ENCODE assay signal across 9 cellular contexts in the genomic region with DNA sequence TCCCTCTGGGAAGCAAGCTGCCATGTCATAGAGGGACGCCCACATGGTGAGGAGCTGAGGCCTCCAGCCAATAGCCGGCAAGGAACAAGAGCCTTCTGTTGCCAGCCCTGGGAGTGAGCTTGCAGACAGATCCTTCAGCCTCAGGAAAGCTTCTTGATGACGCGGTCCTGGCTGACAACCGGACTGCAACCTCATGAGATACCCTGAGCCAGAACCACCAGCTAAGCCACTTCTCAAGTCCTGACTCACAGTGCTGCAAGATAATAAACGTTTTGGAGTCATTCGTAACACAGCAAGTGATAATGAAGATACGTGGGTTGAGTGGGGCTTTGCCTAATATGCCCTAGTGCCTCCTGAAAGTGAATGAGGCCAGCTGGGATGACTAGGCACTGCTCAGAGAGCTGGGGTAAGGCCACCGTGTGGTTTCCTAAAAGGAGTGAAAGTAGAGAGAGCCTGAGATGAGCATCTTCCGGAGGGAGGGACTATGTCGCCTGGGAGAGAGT. TPM values are rescaled to one million over a fixed set of nuclear protein-coding genes. Genes with fewer than 3 reads are reported as not detected.
DNase-seq lines count a peak whose midpoint lies in the region; ATAC-seq and TF ChIP-seq lines count a peak whose summit lies in the region.
"Had no signal": no experiment of that assay in that cellular context is flagged by ENCODE, and none has a peak within 500 bp of the region (broad histone marks: within the 10 kb centered on the region; RNA-seq: fewer than 3 reads in every experiment).

No MANE protein-coding gene starts in this region.

- no peak overlapping the region for H3K4me3 ChIP-seq in cardiac muscle cell
- H3K4me3 ChIP-seq in retinal pigment epithelial cell (ENCODE audit: low read length), result no peak overlapping the region
- H3K4me3 ChIP-seq in Caco-2 (ENCODE audit: low read depth, low read length), result no peak overlapping the region
- H3K4me3 ChIP-seq: SK-N-MC had no signal

- H3K4me1 ChIP-seq in cardiac muscle cell (ENCODE audit: low read depth) (peaks cover 29% of the 10 kb centered on the region), Caco-2 (peaks cover 8% of the 10 kb centered on the region)

- H3K27ac ChIP-seq in cardiac muscle cell, result peak overlapping the region; percentile 89
- H3K27ac ChIP-seq: SK-N-MC had no signal

- CTCF ChIA-PET in activated naive CD4-positive, alpha-beta T cell treated with anti-CD3 and anti-CD28 coated beads, Interleukin-2, amount 10 ng/mL, durations not matched to agents 7 days and 5 days (lab: Charles Lee), result no interaction called here
- CTCF ChIA-PET in Caco-2 (lab: Charles Lee), result no interaction called here

- peaks cover 26% of the 10 kb centered on the region for H3K27me3 Mint-ChIP-seq in activated naive CD4-positive, alpha-beta T cell treated with anti-CD3 and anti-CD28 coated beads, Interleukin-2, amount 10 ng/mL, durations not matched to agents 7 days and 5 days
- H3K27me3 Mint-ChIP-seq in Caco-2 (ENCODE audit: insufficient read depth, unreplicated experiment), result no peaks in the 10 kb centered on the region

- H3K9me3 ChIP-seq in cardiac muscle cell (ENCODE audit: low read depth) (no peaks in the 10 kb centered on the region), Caco-2 (no peaks in the 10 kb centered on the region)

- no peaks in the 10 kb centered on the region for H3K9me3 Mint-ChIP-seq in activated naive CD4-positive, alpha-beta T cell treated with anti-CD3 and anti-CD28 coated beads, Interleukin-2, amount 10 ng/mL, durations not matched to agents 7 days and 5 days
- H3K9me3 Mint-ChIP-seq in Caco-2 (ENCODE audit: unreplicated experiment), result no peaks in the 10 kb centered on the region

- H3K27ac Mint-ChIP-seq in activated naive CD4-positive, alpha-beta T cell treated with anti-CD3 and anti-CD28 coated beads, Interleukin-2, amount 10 ng/mL, durations not matched to agents 7 days and 5 days, result no peak overlapping the region
- no peak overlapping the region for H3K27ac Mint-ChIP-seq in Caco-2 (ENCODE audit: unreplicated experiment)

- POLR2A ChIA-PET in Caco-2 (lab: Charles Lee), result no interaction called here

- peaks cover 8% of the 10 kb centered on the region for H3K4me1 Mint-ChIP-seq in activated naive CD4-positive, alpha-beta T cell treated with anti-CD3 and anti-CD28 coated beads, Interleukin-2, amount 10 ng/mL, durations not matched to agents 7 days and 5 days
- peaks cover 10% of the 10 kb centered on the region for H3K4me1 Mint-ChIP-seq in Caco-2 (ENCODE audit: low read depth, unreplicated experiment)

- intact Hi-C loops in Caco-2 (cut with micrococcal nuclease; ENCODE audit: unreplicated experiment), result no loop called here

- DNase-seq in DMS53 (lab: John Stamatoyannopoulos, UW), result peak; percentile 98
- DNase-seq in activated naive CD4-positive, alpha-beta T cell treated with anti-CD3 and anti-CD28 coated beads, Interleukin-2, amount 10 ng/mL, durations not matched to agents 7 days and 5 days, result peak; percentile 29
- peak; percentile 89 to 100 for DNase-seq in cardiac muscle cell (ENCODE audit: low read depth in 1 of 2, low spot score in 1 of 2)
- DNase-seq in retinal pigment epithelial cell (ENCODE audit: low read depth), result peak; percentile 78
- DNase-seq in Caco-2, result no peak
- no peak for DNase-seq in OCI-M2 (lab: John Stamatoyannopoulos, UW; ENCODE audit: unreplicated experiment)

- H3K36me3 ChIP-seq in cardiac muscle cell, result no peaks in the 10 kb centered on the region
- no peaks in the 10 kb centered on the region for H3K36me3 ChIP-seq in Caco-2 (ENCODE audit: control insufficient read depth, insufficient read depth, low read length)

- H3K4me3 Mint-ChIP-seq in activated naive CD4-positive, alpha-beta T cell treated with anti-CD3 and anti-CD28 coated beads, Interleukin-2, amount 10 ng/mL, durations not matched to agents 7 days and 5 days, result no peak overlapping the region
- H3K4me3 Mint-ChIP-seq in Caco-2 (ENCODE audit: unreplicated experiment), result no peak overlapping the region

- BruUV-seq in Caco-2 (replicated peaks; lab: Mats Ljungman, UMichigan), result no TSS peak

- no peak for TF ChIP-seq CTCF in cardiac muscle cell (IDR thresholded peaks at IDR 0.05; ENCODE audit: low read depth, low read length)
- no peak for TF ChIP-seq CTCF in retinal pigment epithelial cell (conservative IDR thresholded peaks at IDR 0.05; ENCODE audit: low read depth, low read length)
- TF ChIP-seq CTCF in Caco-2 (IDR thresholded peaks at IDR 0.05; ENCODE audit: insufficient read depth in 1 of 2, low read depth in 1 of 2, low read length in 1 of 2, severe bottlenecking in 1 of 2, unreplicated experiment in 1 of 2), result no peak

- H3K27me3 ChIP-seq in cardiac muscle cell, result no peaks in the 10 kb centered on the region
- H3K27me3 ChIP-seq in Caco-2 (replicated peaks; ENCODE audit: control insufficient read depth, insufficient read depth, low read length), result 0 out of 2 replicates have a peak, but pooled peaks cover 1% of the 10 kb centered on the region

- ATAC-seq in GM19468 (IDR thresholded peaks at IDR 0.05; ENCODE audit: extremely low read depth, unreplicated experiment), result peak; percentile 94
- peak; percentile 76 for ATAC-seq in HG03571 (IDR thresholded peaks at IDR 0.05; ENCODE audit: unreplicated experiment)

- no peaks in the 10 kb centered on the region for H3K36me3 Mint-ChIP-seq in activated naive CD4-positive, alpha-beta T cell treated with anti-CD3 and anti-CD28 coated beads, Interleukin-2, amount 10 ng/mL, durations not matched to agents 7 days and 5 days
- H3K36me3 Mint-ChIP-seq in Caco-2 (ENCODE audit: insufficient read depth, unreplicated experiment), result no peaks in the 10 kb centered on the region

RNA-seq across cellular contexts. Expression of gene PYROXD2, which starts 53.8 kb away (rescaled TPM):
- total RNA-seq in cardiac muscle cell, result 22.9 and 45.1 TPM in 2 replicates
- 27.5 and 40.6 TPM in 2 replicates for polyA plus RNA-seq in cardiac muscle cell
- total RNA-seq in Caco-2 (2022), result 2.2 and 4.9 TPM in 2 replicates

Comparison
In these comparisons a context has a peak if more than half of its experiments do, and no peak if none do; other contexts are left out.
1. DNase-seq: peak in DMS53 (single experiment), activated naive CD4-positive, alpha-beta T cell treated with anti-CD3 and anti-CD28 coated beads, Interleukin-2, amount 10 ng/mL, durations not matched to agents 7 days and 5 days (single experiment), cardiac muscle cell (2 of 2) and retinal pigment epithelial cell (single experiment); none in Caco-2 (0 of 2) and OCI-M2 (single experiment).